Comparison of ENCODE assay signal across 15 cellular contexts in genomic region chrX:48715066-48715465, GRCh38. TPM values are rescaled to one million over a fixed set of nuclear protein-coding genes. Genes with fewer than 3 reads are reported as not detected.
A peak's percentile ranks its signal among the peaks of the same experiment; 100 is the strongest.
DNase-seq lines count a peak whose midpoint lies in the region; ATAC-seq lines count a peak whose summit lies in the region.
"Had no signal": no experiment of that assay in that cellular context is flagged by ENCODE, and none has a peak within 500 bp of the region (broad histone marks: within the 10 kb centered on the region; RNA-seq: fewer than 3 reads in every experiment).

No MANE protein-coding gene starts in this region.

- H3K4me2 ChIP-seq in BLaER1 treated with 17β-estradiol and CSF1 and Interleukin-3, amounts not matched to agents 10 nM and 100 nM = peak overlapping the region in 7 of 11 experiments; percentile 15 to 41 (median 31); a peak in 12 of 22 replicates
- H3K4me2 ChIP-seq: KMS-11 had no signal

- H3K9me3 ChIP-seq in BLaER1 treated with 17β-estradiol and CSF1 and Interleukin-3, amounts not matched to agents 10 nM and 100 nM (replicated peaks in 1 of 11) = peaks cover 0 to 16% (median 0%) of the 10 kb centered on the region in 11 experiments; a peak in 3 of 22 replicates

- H3K4me1 Mint-ChIP-seq in activated T-helper 2 cell treated with anti-CD3 and anti-CD28 coated beads, Interferon-gamma antibody, Interleukin-2, Interleukin-4, amounts not matched to agents 10 μg/mL and 5 μg/mL and 100 μg/mL, durations not matched to agents 14 hours and 24 hours and 36 hours (ENCODE audit: low read depth) = peaks cover 75% of the 10 kb centered on the region

- H3K4me3 Mint-ChIP-seq in activated T-helper 2 cell treated with anti-CD3 and anti-CD28 coated beads, Interferon-gamma antibody, Interleukin-2, Interleukin-4, amounts not matched to agents 10 μg/mL and 5 μg/mL and 100 μg/mL, durations not matched to agents 14 hours and 24 hours and 36 hours (ENCODE audit: low read depth) = peak overlapping the region; percentile 15
- H3K4me3 Mint-ChIP-seq: dendritic cell treated with granulocyte-macrophage colony-stimulating factor and Interleukin-4, amounts not matched to agents 40 ng/mL and 50 ng/mL, for 4 days had no signal

- H3K36me3 ChIP-seq in BLaER1 treated with 17β-estradiol and CSF1 and Interleukin-3, amounts not matched to agents 10 nM and 100 nM = no peaks in the 10 kb centered on the region

- peaks cover 0 to 7% (median 0%) of the 10 kb centered on the region in 11 experiments; a peak in 1 of 22 replicates for H4K20me1 ChIP-seq in BLaER1 treated with 17β-estradiol and CSF1 and Interleukin-3, amounts not matched to agents 10 nM and 100 nM

- H3K27ac Mint-ChIP-seq in activated T-helper 2 cell treated with anti-CD3 and anti-CD28 coated beads, Interferon-gamma antibody, Interleukin-2, Interleukin-4, amounts not matched to agents 10 μg/mL and 5 μg/mL and 100 μg/mL, durations not matched to agents 14 hours and 24 hours and 36 hours = peak overlapping the region; percentile 94
- H3K27ac Mint-ChIP-seq: dendritic cell treated with granulocyte-macrophage colony-stimulating factor and Interleukin-4, amounts not matched to agents 40 ng/mL and 50 ng/mL, for 4 days had no signal

- DNase-seq in GM04503 (ENCODE audit: low read depth) = peak; percentile 39
- DNase-seq in activated T-helper 2 cell treated with anti-CD3 and anti-CD28 coated beads, Interferon-gamma antibody, Interleukin-2, Interleukin-4, amounts not matched to agents 10 μg/mL and 5 μg/mL and 100 μg/mL, durations not matched to agents 14 hours and 24 hours and 36 hours (ENCODE audit: low spot score) = no peak
- DNase-seq in fibroblast of the conjunctiva (ENCODE audit: low read depth) = peak; percentile 8
- no peak for DNase-seq in NCI-H510A treated with DMSO at 0.1 percent for 48 hours (lab: John Stamatoyannopoulos, UW)
- DNase-seq in NCI-H1105 (lab: John Stamatoyannopoulos, UW) = no peak
- DNase-seq: hypothalamus; NCI-H2081 treated with DMSO at 0.1 percent for 48 hours; stimulated activated CD4-positive, alpha-beta T cell treated with anti-CD3 and anti-CD28 coated beads, Interleukin-4, amount 100 ng/mL, for 1 hour; T1000 had no signal

- no peak overlapping the region for H3K9ac ChIP-seq in BLaER1 treated with 17β-estradiol and CSF1 and Interleukin-3, amounts not matched to agents 10 nM and 100 nM
- H3K9ac ChIP-seq: KMS-11 had no signal

- no peak overlapping the region for H3K27ac ChIP-seq in BLaER1 treated with 17β-estradiol and CSF1 and Interleukin-3, amounts not matched to agents 10 nM and 100 nM
- H3K27ac ChIP-seq: KMS-11 had no signal

- no peak overlapping the region for H3K4me3 ChIP-seq in BLaER1 treated with 17β-estradiol and CSF1 and Interleukin-3, amounts not matched to agents 10 nM and 100 nM
- H3K4me3 ChIP-seq: lung had no signal

- ATAC-seq in GM21360 (IDR thresholded peaks at IDR 0.05; ENCODE audit: unreplicated experiment) = no peak
- ATAC-seq in GM19023 (IDR thresholded peaks at IDR 0.05; ENCODE audit: unreplicated experiment) = no peak

- intact Hi-C loops in activated T-helper 2 cell treated with anti-CD3 and anti-CD28 coated beads, Interferon-gamma antibody, Interleukin-2, Interleukin-4, amounts not matched to agents 10 μg/mL and 5 μg/mL and 100 μg/mL, durations not matched to agents 14 hours and 24 hours and 36 hours (cut with micrococcal nuclease) = loop anchor here (2.0 to 10.0 kb wide), 3 partner anchors 14 to 550 kb away; partner anchors contain the start of genes FOXP3 and PPP1R3F

- no peaks in the 10 kb centered on the region for H3K9me3 Mint-ChIP-seq in activated T-helper 2 cell treated with anti-CD3 and anti-CD28 coated beads, Interferon-gamma antibody, Interleukin-2, Interleukin-4, amounts not matched to agents 10 μg/mL and 5 μg/mL and 100 μg/mL, durations not matched to agents 14 hours and 24 hours and 36 hours
- H3K9me3 Mint-ChIP-seq: dendritic cell treated with granulocyte-macrophage colony-stimulating factor and Interleukin-4, amounts not matched to agents 40 ng/mL and 50 ng/mL, for 4 days had no signal

- H3K27me3 ChIP-seq in BLaER1 treated with 17β-estradiol and CSF1 and Interleukin-3, amounts not matched to agents 10 nM and 100 nM = peaks cover 41 to 99% (median 96%) of the 10 kb centered on the region in 11 experiments

- peaks cover 0 to 31% (median 19%) of the 10 kb centered on the region in 10 experiments; a peak in 14 of 20 replicates for H3K4me1 ChIP-seq in BLaER1 treated with 17β-estradiol and CSF1 and Interleukin-3, amounts not matched to agents 10 nM and 100 nM

- H3K27me3 Mint-ChIP-seq in activated T-helper 2 cell treated with anti-CD3 and anti-CD28 coated beads, Interferon-gamma antibody, Interleukin-2, Interleukin-4, amounts not matched to agents 10 μg/mL and 5 μg/mL and 100 μg/mL, durations not matched to agents 14 hours and 24 hours and 36 hours (ENCODE audit: low read depth) = no peaks in the 10 kb centered on the region
- H3K27me3 Mint-ChIP-seq: dendritic cell treated with granulocyte-macrophage colony-stimulating factor and Interleukin-4, amounts not matched to agents 40 ng/mL and 50 ng/mL, for 4 days had no signal

- H3K36me3 Mint-ChIP-seq in activated T-helper 2 cell treated with anti-CD3 and anti-CD28 coated beads, Interferon-gamma antibody, Interleukin-2, Interleukin-4, amounts not matched to agents 10 μg/mL and 5 μg/mL and 100 μg/mL, durations not matched to agents 14 hours and 24 hours and 36 hours (ENCODE audit: low read depth) = peaks cover 31% of the 10 kb centered on the region

RNA-seq across cellular contexts. Expression of gene SUV39H1, which starts 18.5 kb away (rescaled TPM):
- total RNA-seq in activated T-helper 2 cell treated with anti-CD3 and anti-CD28 coated beads, Interferon-gamma antibody, Interleukin-2, Interleukin-4, amounts not matched to agents 10 μg/mL and 5 μg/mL and 100 μg/mL, durations not matched to agents 14 hours and 24 hours and 36 hours = 28.8 and 29.6 TPM in 2 replicates

RNA-seq across cellular contexts. Expression of gene WAS, which starts 31.5 kb away (rescaled TPM):
- 117 and 120 TPM in 2 replicates for total RNA-seq in activated T-helper 2 cell treated with anti-CD3 and anti-CD28 coated beads, Interferon-gamma antibody, Interleukin-2, Interleukin-4, amounts not matched to agents 10 μg/mL and 5 μg/mL and 100 μg/mL, durations not matched to agents 14 hours and 24 hours and 36 hours

RNA-seq across cellular contexts. Expression of gene GLOD5, which starts 46.5 kb away (rescaled TPM):
- not detected in 2 replicates for total RNA-seq in activated T-helper 2 cell treated with anti-CD3 and anti-CD28 coated beads, Interferon-gamma antibody, Interleukin-2, Interleukin-4, amounts not matched to agents 10 μg/mL and 5 μg/mL and 100 μg/mL, durations not matched to agents 14 hours and 24 hours and 36 hours

Comparison
In these comparisons a context has a peak if more than half of its experiments do, and no peak if none do; other contexts are left out.
1. DNase-seq: peak in GM04503 (single experiment) and fibroblast of the conjunctiva (single experiment); none in activated T-helper 2 cell treated with anti-CD3 and anti-CD28 coated beads, Interferon-gamma antibody, Interleukin-2, Interleukin-4, amounts not matched to agents 10 μg/mL and 5 μg/mL and 100 μg/mL, durations not matched to agents 14 hours and 24 hours and 36 hours (single experiment), NCI-H510A treated with DMSO at 0.1 percent for 48 hours (single experiment) and NCI-H1105 (single experiment).